In genomic region chr19:4983346-4984105, GRCh38 we compare ENCODE assay signal across 20 cellular contexts. TPM values are rescaled to one million over a fixed set of nuclear protein-coding genes. Genes with fewer than 3 reads are reported as not detected.
DNase-seq lines count a peak whose midpoint lies in the region; FAIRE-seq and TF ChIP-seq lines count a peak whose summit lies in the region.
"Had no signal": no experiment of that assay in that cellular context is flagged by ENCODE, and none has a peak within 500 bp of the region (broad histone marks: within the 10 kb centered on the region; RNA-seq: fewer than 3 reads in every experiment).

No MANE protein-coding gene starts in this region.

- H3K4me1 ChIP-seq in BLaER1 (peaks cover 93% of the 10 kb centered on the region), neuronal stem cell (ENCODE audit: control insufficient read depth in 2 of 2, insufficient read depth in 1 of 2, low read depth in 1 of 2, low read length in 2 of 2) (peaks cover 14 to 16% of the 10 kb centered on the region in 2 donors), kidney (ENCODE audit: control insufficient read depth in 1 of 2, insufficient read depth in 1 of 2, low read depth in 1 of 2, low read length in 2 of 2) (peaks cover 15 to 25% of the 10 kb centered on the region in 2 donors)

- TF ChIP-seq CTCF in kidney (IDR thresholded peaks at IDR 0.05; ENCODE audit: borderline replicate concordance, extremely low read depth, insufficient read depth): no peak

- H4K8ac ChIP-seq in neuronal stem cell (ENCODE audit: low read depth, low read length): no peak overlapping the region

- H2AFZ ChIP-seq in neuronal stem cell (ENCODE audit: low read length): no peak overlapping the region

- H3K14ac ChIP-seq in neuronal stem cell (ENCODE audit: low read length): peak overlapping the region; percentile 56

- peaks cover 100% of the 10 kb centered on the region for H4K20me1 ChIP-seq in BLaER1

- peak overlapping the region; percentile 10 for H2BK12ac ChIP-seq in neuronal stem cell (ENCODE audit: low read length)

- H3K23ac ChIP-seq in neuronal stem cell (ENCODE audit: low read depth, low read length, poor library complexity): peak overlapping the region; percentile 73

- no CpG with 5 or more reads among the region's 23 CpGs for WGBS in neuronal stem cell (ENCODE audit: extremely low coverage in 2 of 2, insufficient read length in 2 of 2, insufficient replicate concordance in 1 of 2), 2 donors

- peaks cover 34% of the 10 kb centered on the region for H3K79me1 ChIP-seq in neuronal stem cell (ENCODE audit: low read depth, low read length)

- H4K91ac ChIP-seq in neuronal stem cell (ENCODE audit: low read depth, low read length, poor library complexity): no peak overlapping the region

- peak; percentile 66 for DNase-seq in H7
- DNase-seq in dermis blood vessel endothelial cell: peak; percentile 66
- DNase-seq in neuronal stem cell (ENCODE audit: low spot score): no peak
- DNase-seq in NCI-H1694 (lab: John Stamatoyannopoulos, UW): no peak
- DNase-seq in RKO (ENCODE audit: low spot score): no peak
- DNase-seq in kidney: no peak
- no peak for DNase-seq in NOMO-1 treated with dmso at 0.1 percent for 144 hours (lab: John Stamatoyannopoulos, UW; ENCODE audit: unreplicated experiment)
- DNase-seq: ACHN; activated CD4-positive, alpha-beta T cell treated with anti-CD3 and anti-CD28 coated beads, Interleukin-2, amount 10 ng/mL, durations not matched to agents 24 days and 14 days; activated gamma-delta T cell treated with Interleukin-2 at 50 U/mL for 16 hours; activated T-cell treated with anti-CD3 and anti-CD28 coated beads, Interleukin-2, amount 50 U/mL, for 24 hours; BE2C; effector CD8-positive, alpha-beta T cell; erythroblast; head of caudate nucleus; NCI-H1930; NCI-H2227 treated with DMSO at 0.1 percent for 48 hours; NCI-H69 had no signal

- H3K4ac ChIP-seq in neuronal stem cell (ENCODE audit: low read length): no peak overlapping the region

- no peak overlapping the region for H2BK5ac ChIP-seq in neuronal stem cell (ENCODE audit: low read length)

- no peak overlapping the region for H2BK120ac ChIP-seq in neuronal stem cell (ENCODE audit: low read depth, low read length)

- peak overlapping the region; percentile 85 for H3K4me2 ChIP-seq in BLaER1
- no peak overlapping the region for H3K4me2 ChIP-seq in neuronal stem cell (ENCODE audit: insufficient read depth, low read length, poor library complexity, severe bottlenecking)

- H3K9ac ChIP-seq in BLaER1 (peak overlapping the region; percentile 41), neuronal stem cell (ENCODE audit: low read depth, low read length, poor library complexity) (peak overlapping the region; percentile 4), kidney (ENCODE audit: low read length in 2 of 2) (no peak overlapping the region)

- H3K27ac ChIP-seq in BLaER1 (0 out of 2 replicates have a peak overlapping the region, but pooled peaks have one; percentile 12), neuronal stem cell (replicated peaks; ENCODE audit: low read length) (no peak overlapping the region), kidney (ENCODE audit: low read depth in 2 of 2, low read length in 2 of 2) (peak overlapping the region in 1 of 2 donors; percentile 1)

- H3K36me3 ChIP-seq in BLaER1: peaks cover 15% of the 10 kb centered on the region; the same call in 1 of the 2 replicates
- no peaks in the 10 kb centered on the region for H3K36me3 ChIP-seq in H7 (replicated peaks; ENCODE audit: control insufficient read depth, insufficient read depth, low read length)
- H3K36me3 ChIP-seq in neuronal stem cell (replicated peaks in 1 of 2; ENCODE audit: control insufficient read depth in 2 of 2, insufficient read depth in 2 of 2, low read length in 2 of 2): peaks cover 2 to 4% of the 10 kb centered on the region in 2 donors
- no peaks in the 10 kb centered on the region for H3K36me3 ChIP-seq in kidney (ENCODE audit: control insufficient read depth in 1 of 2, insufficient read depth in 2 of 2, low read length in 2 of 2)
- H3K36me3 ChIP-seq: BE2C had no signal

- H3K9me3 ChIP-seq in BLaER1 (no peaks in the 10 kb centered on the region), neuronal stem cell (replicated peaks in 1 of 2; ENCODE audit: control insufficient read depth in 2 of 2, insufficient read depth in 1 of 2, low read depth in 1 of 2, low read length in 2 of 2) (peaks cover 0 to 1% of the 10 kb centered on the region in 2 donors), kidney (ENCODE audit: control insufficient read depth in 1 of 2, low read length in 2 of 2) (no peaks in the 10 kb centered on the region)
- H3K9me3 ChIP-seq: BE2C had no signal

- no peaks in the 10 kb centered on the region for H3K27me3 ChIP-seq in BLaER1
- no peaks in the 10 kb centered on the region for H3K27me3 ChIP-seq in H7 (ENCODE audit: control insufficient read depth, insufficient read depth, low read length)
- no peaks in the 10 kb centered on the region for H3K27me3 ChIP-seq in neuronal stem cell (ENCODE audit: control insufficient read depth in 3 of 3, insufficient read depth in 3 of 3, low read depth in 1 of 3, low read length in 3 of 3)
- H3K27me3 ChIP-seq: BE2C had no signal

- FAIRE-seq in kidney (lab: Jason Lieb, UNC): no peak
- FAIRE-seq: astrocyte had no signal

- intact Hi-C loops in kidney (cut with DNase I): no loop called here

- peak overlapping the region; percentile 61 for H2AK5ac ChIP-seq in neuronal stem cell (ENCODE audit: low read depth, low read length)

- H3K18ac ChIP-seq in neuronal stem cell (ENCODE audit: low read length): no peak overlapping the region

- H3K4me3 ChIP-seq in BLaER1 (no peak overlapping the region), H7 (ENCODE audit: insufficient read depth, low read depth, low read length) (no peak overlapping the region), neuronal stem cell (ENCODE audit: low read length in 2 of 2) (no peak overlapping the region), kidney (ENCODE audit: low read length in 2 of 2) (no peak overlapping the region)

- H2BK15ac ChIP-seq in neuronal stem cell (ENCODE audit: low read length): no peak overlapping the region

RNA-seq across cellular contexts. Expression of gene KDM4B, which starts 14.6 kb away (rescaled TPM):
- total RNA-seq in H7 (2014; rRNA removed; shearing (Covaris generic)): 12.0 and 18.5 TPM in 2 replicates
- total RNA-seq in dermis blood vessel endothelial cell: 13.4 and 20.2 TPM in 2 replicates
- 17.8 TPM for polyA plus RNA-seq in neuronal stem cell (2013, experiment 1 of 2)
- polyA plus RNA-seq in neuronal stem cell (2013, experiment 2 of 2): 18.4 TPM
- 35.7 TPM for total RNA-seq in kidney
- polyA plus RNA-seq in kidney (ENCODE audit: insufficient read depth, low read depth, low replicate concordance): 6.6 TPM

Comparison
In these comparisons a context has a peak if more than half of its experiments do, and no peak if none do; other contexts are left out.
1. H3K9ac ChIP-seq: peak in BLaER1 (single experiment) and neuronal stem cell (single experiment); none in kidney (0 of 2).
2. DNase-seq: peak in H7 (single experiment) and dermis blood vessel endothelial cell (single experiment); none in neuronal stem cell (single experiment), NCI-H1694 (single experiment), RKO (single experiment), kidney (single experiment) and NOMO-1 treated with dmso at 0.1 percent for 144 hours (single experiment).